ENCODE assay signal across 24 cellular contexts in the genomic region with DNA sequence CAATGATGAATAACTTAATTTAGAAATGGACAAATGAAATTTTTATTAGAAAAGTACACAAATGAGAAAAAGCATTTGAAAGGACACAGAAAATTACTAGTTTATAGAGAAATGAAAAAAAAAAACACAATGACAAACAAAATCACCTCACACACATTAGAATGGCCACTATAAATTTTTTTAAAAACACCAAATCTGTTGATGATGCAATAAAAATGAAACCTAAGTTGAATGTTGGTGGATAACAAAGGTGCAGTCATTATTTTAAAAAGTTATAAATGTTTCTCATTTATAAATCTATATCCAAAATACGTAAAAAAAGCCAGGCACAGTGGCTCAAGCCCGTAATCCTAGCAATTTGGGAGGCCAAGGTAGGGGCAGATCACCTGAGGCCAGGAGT. TPM values are rescaled to one million over a fixed set of nuclear protein-coding genes. Genes with fewer than 3 reads are reported as not detected.
DNase-seq lines count a peak whose midpoint lies in the region; ATAC-seq, FAIRE-seq and TF ChIP-seq lines count a peak whose summit lies in the region.
"Had no signal": no experiment of that assay in that cellular context is flagged by ENCODE, and none has a peak within 500 bp of the region (broad histone marks: within the 10 kb centered on the region; RNA-seq: fewer than 3 reads in every experiment).

No MANE protein-coding gene starts in this region.

- TF ChIP-seq POLR2A in HepG2 (IDR thresholded peaks at IDR 0.05; ENCODE audit: insufficient read depth in 1 of 2, low read depth in 2 of 2, low read length in 2 of 2) (no peak), right lobe of liver (IDR thresholded peaks at IDR 0.05) (no peak), thyroid gland (IDR thresholded peaks at IDR 0.05) (no peak)

- H3K56ac ChIP-seq in mesendoderm (ENCODE audit: low read length) = no peak overlapping the region

- H3K27me3 ChIP-seq in HepG2 (ENCODE audit: control insufficient read depth in 1 of 2, insufficient read depth in 2 of 2, low read length in 2 of 2) = no peaks in the 10 kb centered on the region
- H3K27me3 ChIP-seq in right lobe of liver = no peaks in the 10 kb centered on the region
- H3K27me3 ChIP-seq in adipocyte (replicated peaks; ENCODE audit: control insufficient read depth, insufficient read depth, low read length) = no peaks in the 10 kb centered on the region
- H3K27me3 ChIP-seq in endodermal cell (ENCODE audit: control insufficient read depth, insufficient read depth, low read length, poor library complexity, severe bottlenecking) = no peaks in the 10 kb centered on the region
- H3K27me3 ChIP-seq in mesendoderm (ENCODE audit: insufficient read depth, low read length, poor library complexity) = no peaks in the 10 kb centered on the region
- H3K27me3 ChIP-seq in thyroid gland = no peaks in the 10 kb centered on the region
- H3K27me3 ChIP-seq: BLaER1 treated with 17β-estradiol and CSF1 and Interleukin-3, amounts not matched to agents 10 nM and 100 nM had no signal

- no TSS peak for BruUV-seq in HepG2 (replicated peaks; lab: Mats Ljungman, UMichigan)

- H3K79me2 ChIP-seq in HepG2 (ENCODE audit: insufficient read depth, low read length) = no peaks in the 10 kb centered on the region
- no peaks in the 10 kb centered on the region for H3K79me2 ChIP-seq in mesendoderm (ENCODE audit: control insufficient read depth, insufficient read depth, low read length)

- H2BK5ac ChIP-seq in mesendoderm (ENCODE audit: low read length) = no peak overlapping the region

- TF ChIP-seq CTCF in HepG2 (CRISPR knock-in tag; IDR thresholded peaks at IDR 0.05) = no peak
- TF ChIP-seq CTCF in right lobe of liver (IDR thresholded peaks at IDR 0.05) = no peak
- TF ChIP-seq CTCF in endodermal cell (conservative IDR thresholded peaks at IDR 0.05) = no peak
- TF ChIP-seq CTCF in thyroid gland (IDR thresholded peaks at IDR 0.05) = no peak

- H3K9me3 ChIP-seq in HepG2 (ENCODE audit: low read length) (peaks cover 70% of the 10 kb centered on the region), right lobe of liver (peaks cover 0 to 38% (median 7%) of the 10 kb centered on the region in 4 donors), adipocyte (ENCODE audit: control insufficient read depth, low read length) (peaks cover 96% of the 10 kb centered on the region), endodermal cell (ENCODE audit: control insufficient read depth, low read length) (peaks cover 92% of the 10 kb centered on the region), thyroid gland (no peaks in the 10 kb centered on the region)
- H3K9me3 ChIP-seq: A549, Caco-2 had no signal

- H3K36me3 Mint-ChIP-seq in endodermal cell (ENCODE audit: low read depth) = peaks cover 84% of the 10 kb centered on the region

- in situ Hi-C loops in HepG2 (cut with HindIII; ENCODE audit: extremely low pct_ligation_motif_present, low pct_unique_long_range_greater_than_20kb) = no loop called here

- H4K5ac ChIP-seq in mesendoderm (ENCODE audit: low read length) = no peak overlapping the region

- no peak overlapping the region for H2BK15ac ChIP-seq in mesendoderm (replicated peaks; ENCODE audit: low read depth)

- H3K4me3 Mint-ChIP-seq in endodermal cell = no peak overlapping the region
- H3K4me3 Mint-ChIP-seq: B cell; CD4-positive, alpha-beta T cell; CD8-positive, alpha-beta T cell had no signal

- H2AFZ ChIP-seq in HepG2 (ENCODE audit: low read length) = no peak overlapping the region

- no peaks in the 10 kb centered on the region for H3K27me3 Mint-ChIP-seq in endodermal cell (ENCODE audit: insufficient read depth)
- H3K27me3 Mint-ChIP-seq: B cell; CD4-positive, alpha-beta T cell had no signal

- no peak for FAIRE-seq in HepG2 (lab: Jason Lieb, UNC)
- FAIRE-seq: A549, D721Med, GM12878, GM12892, GM18507 had no signal

- H3K27ac Mint-ChIP-seq in endodermal cell = no peak overlapping the region
- H3K27ac Mint-ChIP-seq: B cell; CD4-positive, alpha-beta T cell; CD8-positive, alpha-beta T cell had no signal

- no peak overlapping the region for H2BK120ac ChIP-seq in mesendoderm (ENCODE audit: low read depth, low read length)

- no peak overlapping the region for H2AK5ac ChIP-seq in mesendoderm (ENCODE audit: low read length)

- H3K23ac ChIP-seq in mesendoderm (ENCODE audit: low read length) = no peak overlapping the region

- WGBS in HepG2 (ENCODE audit: low lambda C conversion rate) = 67% methylated on average over 2 of the region's 2 CpGs
- 82% methylated on average over 2 of the region's 2 CpGs for WGBS in right lobe of liver (ENCODE audit: insufficient coverage, low coverage, low lambda C conversion rate, missing lambda C conversion rate)
- 93% methylated on average over 2 of the region's 2 CpGs; no CpG with 5 or more reads in 1 of the 2 experiments for WGBS in endodermal cell (ENCODE audit: insufficient coverage in 1 of 2, insufficient read length in 1 of 2), 2 experiments
- no CpG with 5 or more reads among the region's 2 CpGs for WGBS in mesendoderm (ENCODE audit: extremely low coverage, insufficient coverage, low lambda C conversion rate)
- 93 to 95% methylated on average over 2 of the region's 2 CpGs for WGBS in thyroid gland, 2 donors

- H3K9me3 Mint-ChIP-seq in endodermal cell = peaks cover 59% of the 10 kb centered on the region

- no peak for TF ChIP-seq EP300 in HepG2 (IDR thresholded peaks at IDR 0.05; ENCODE audit: low read depth in 2 of 2, low read length in 2 of 2)
- no peak for TF ChIP-seq EP300 in HepG2 (CRISPR knock-in tag; IDR thresholded peaks at IDR 0.05; ENCODE audit: borderline replicate concordance)

- H3K4me1 Mint-ChIP-seq in endodermal cell = peaks cover 2% of the 10 kb centered on the region
- H3K4me1 Mint-ChIP-seq: B cell had no signal

- DNase-seq in HepG2 (ENCODE audit: low spot score) = no peak
- no peak for DNase-seq in right lobe of liver
- DNase-seq in adipocyte (ENCODE audit: low read depth) = no peak
- no peak for DNase-seq in endodermal cell
- DNase-seq in mesendoderm = no peak
- no peak for DNase-seq in thyroid gland
- no peak for DNase-seq in left colon
- DNase-seq: AML-193; Caco-2; Calu3; CD4-positive, alpha-beta T cell; CD8-positive, alpha-beta T cell; DMS79 treated with DMSO at 0.1 percent for 48 hours; GF-D8 had no signal

- H3K27ac ChIP-seq in HepG2 (ENCODE audit: extremely low read length, insufficient read depth, low read length) (no peak overlapping the region), right lobe of liver (no peak overlapping the region), endodermal cell (ENCODE audit: low read depth, low read length) (no peak overlapping the region), mesendoderm (ENCODE audit: low read depth, low read length) (no peak overlapping the region), thyroid gland (no peak overlapping the region)
- H3K27ac ChIP-seq: 22Rv1; A549; BLaER1 treated with 17β-estradiol and CSF1 and Interleukin-3, amounts not matched to agents 10 nM and 100 nM; C4-2B had no signal

- 0 out of 6 replicates have a peak overlapping the region, but pooled peaks of 1 of the 3 experiments have one; percentile 7 for H3K4me3 ChIP-seq in HepG2 (replicated peaks in 1 of 3; ENCODE audit: insufficient read depth in 1 of 3, low read depth in 2 of 3, low read length in 3 of 3)
- H3K4me3 ChIP-seq in right lobe of liver = no peak overlapping the region
- peak overlapping the region; percentile 54 for H3K4me3 ChIP-seq in adipocyte (ENCODE audit: low read length)
- peak overlapping the region; percentile 54 for H3K4me3 ChIP-seq in endodermal cell (ENCODE audit: low read length)
- H3K4me3 ChIP-seq in mesendoderm (ENCODE audit: low read length) = no peak overlapping the region
- H3K4me3 ChIP-seq in thyroid gland (replicated peaks in 1 of 3) = no peak overlapping the region
- H3K4me3 ChIP-seq: A549; BLaER1 treated with 17β-estradiol and CSF1 and Interleukin-3, amounts not matched to agents 10 nM and 100 nM; GM12878 had no signal

- H3K4me2 ChIP-seq in HepG2 (ENCODE audit: low read depth, low read length) (no peak overlapping the region), mesendoderm (ENCODE audit: low read length) (no peak overlapping the region)
- H3K4me2 ChIP-seq: A549; BLaER1 treated with 17β-estradiol and CSF1 and Interleukin-3, amounts not matched to agents 10 nM and 100 nM had no signal

- H3K9ac ChIP-seq in HepG2 (ENCODE audit: insufficient read depth, low read depth, low read length) = no peak overlapping the region
- H3K9ac ChIP-seq in adipocyte (ENCODE audit: low read length) = no peak overlapping the region
- H3K9ac ChIP-seq in endodermal cell (ENCODE audit: extremely low read depth, low read length, poor library complexity, severe bottlenecking) = no peak overlapping the region
- H3K9ac ChIP-seq in mesendoderm (ENCODE audit: low read length) = no peak overlapping the region
- H3K9ac ChIP-seq: BLaER1 treated with 17β-estradiol and CSF1 and Interleukin-3, amounts not matched to agents 10 nM and 100 nM had no signal

- ATAC-seq in HepG2 (no peak), right lobe of liver (no peak), left colon (no peak), HG03025 (IDR thresholded peaks at IDR 0.05; ENCODE audit: low FRiP score, unreplicated experiment) (no peak)
- ATAC-seq: A549; CD8-positive, alpha-beta T cell; GM12878 had no signal

- POLR2A ChIA-PET in HepG2 (lab: Yijun Ruan, JAX) = no interaction called here

- no peak overlapping the region for H3K18ac ChIP-seq in mesendoderm (ENCODE audit: low read length)

- H4K8ac ChIP-seq in mesendoderm (ENCODE audit: low read depth, low read length) = peak overlapping the region; percentile 28

- H3K4me1 ChIP-seq in HepG2 (ENCODE audit: insufficient read depth, low read length) = no peaks in the 10 kb centered on the region
- H3K4me1 ChIP-seq in right lobe of liver = no peaks in the 10 kb centered on the region
- no peaks in the 10 kb centered on the region for H3K4me1 ChIP-seq in adipocyte (ENCODE audit: control insufficient read depth, insufficient read depth, low read length)
- H3K4me1 ChIP-seq in endodermal cell (ENCODE audit: control insufficient read depth, insufficient read depth, low read length) = no peaks in the 10 kb centered on the region
- H3K4me1 ChIP-seq in mesendoderm (ENCODE audit: control insufficient read depth, low read depth, low read length) = no peaks in the 10 kb centered on the region
- no peaks in the 10 kb centered on the region for H3K4me1 ChIP-seq in thyroid gland
- H3K4me1 ChIP-seq: A549; BLaER1 treated with 17β-estradiol and CSF1 and Interleukin-3, amounts not matched to agents 10 nM and 100 nM; Caco-2 had no signal

- TF ChIP-seq RAD21 in HepG2 (CRISPR knock-in tag; IDR thresholded peaks at IDR 0.05) = no peak

- no peaks in the 10 kb centered on the region for H4K20me1 ChIP-seq in HepG2 (ENCODE audit: insufficient read depth, low read length)
- H4K20me1 ChIP-seq: BLaER1 treated with 17β-estradiol and CSF1 and Interleukin-3, amounts not matched to agents 10 nM and 100 nM had no signal

- peaks cover 2% of the 10 kb centered on the region for H3K79me1 ChIP-seq in mesendoderm (ENCODE audit: low read length)

- CTCF ChIA-PET in HepG2 (lab: Yijun Ruan, JAX; ENCODE audit: low intra/inter-chr PET ratio, low total read pairs) = no interaction called here

- H3K36me3 ChIP-seq in HepG2 (replicated peaks in 1 of 2; ENCODE audit: control insufficient read depth in 1 of 2, insufficient read depth in 2 of 2, low read length in 2 of 2) (peaks cover 4 to 11% of the 10 kb centered on the region in 2 experiments; a peak in 3 of 5 replicates), right lobe of liver (peaks cover 0 to 23% (median 4%) of the 10 kb centered on the region in 4 donors), adipocyte (ENCODE audit: control insufficient read depth, insufficient read depth, low read length, severe bottlenecking) (peaks cover 86% of the 10 kb centered on the region), endodermal cell (ENCODE audit: control insufficient read depth, insufficient read depth, low read length) (peaks cover 93% of the 10 kb centered on the region), mesendoderm (ENCODE audit: control insufficient read depth, insufficient read depth, low read length) (no peaks in the 10 kb centered on the region), thyroid gland (peaks cover 12 to 17% of the 10 kb centered on the region in 2 donors)

- intact Hi-C loops in HepG2 (cut with micrococcal nuclease; ENCODE audit: unreplicated experiment) (no loop called here), right lobe of liver (cut with DNase I) (no loop called here), thyroid gland (cut with DNase I) (no loop called here), left colon (cut with DNase I, micrococcal nuclease) (no loop called here)

- H3K4ac ChIP-seq in mesendoderm (ENCODE audit: low read depth, low read length) = no peak overlapping the region

RNA-seq across cellular contexts. Expression of a gene that starts 20.8 kb away (rescaled TPM):
- total RNA-seq in HepG2 (2016; rRNA removed; fragmentation: Illumina TruSeq; extraction: Trizol) (4.1 and 4.9 TPM in 2 replicates), right lobe of liver (1 to 10 TPM; 2.1 to 4.9 (median 3.0) TPM), endodermal cell (10 to 100 TPM; 29.6 to 40.5 TPM), thyroid gland (10 to 100 TPM; 31.1 to 50.7 (median 45.0) TPM), left colon (1 to 10 TPM; 2.2 to 3.1 TPM)
- 0.71 and 0.88 TPM in 2 replicates for total RNA-seq in HepG2 (2016; cell fraction: cytosol; rRNA removed; fragmentation: Illumina TruSeq; extraction: Trizol; ENCODE audit: low read depth)
- 3.9 and 5.5 TPM in 2 replicates for total RNA-seq in HepG2 (2016; cell fraction: insoluble cytoplasmic fraction; rRNA removed; fragmentation: Illumina TruSeq; extraction: Trizol)
- 1.7 and 1.8 TPM in 2 replicates for total RNA-seq in HepG2 (2016; cell fraction: membrane; rRNA removed; fragmentation: Illumina TruSeq; extraction: Trizol)
- 4.8 and 5.6 TPM in 2 replicates for total RNA-seq in HepG2 (2016; cell fraction: nucleus; rRNA removed; fragmentation: Illumina TruSeq; extraction: Trizol)
- polyA plus RNA-seq in HepG2 (2011; rRNA removed) = 3.5 and 3.6 TPM in 2 replicates
- polyA plus RNA-seq in HepG2 (2011; cell fraction: cytosol; rRNA removed) = 1.7 and 3.2 TPM in 2 replicates
- polyA plus RNA-seq in HepG2 (2011; cell fraction: nucleus; rRNA removed) = 1.6 and 2.1 TPM in 2 replicates
- polyA plus RNA-seq in HepG2 (2012) = 3.1 and 3.7 TPM in 2 replicates
- 0.47 and 0.74 TPM in 2 replicates for polyA plus RNA-seq in HepG2 (2016; cell fraction: cytosol; fragmentation: Illumina TruSeq; extraction: Trizol; ENCODE audit: low read depth)
- 3.3 and 4.2 TPM in 2 replicates for polyA plus RNA-seq in HepG2 (2016; cell fraction: insoluble cytoplasmic fraction; fragmentation: Illumina TruSeq; extraction: Trizol; ENCODE audit: low read depth)
- polyA plus RNA-seq in HepG2 (2016; cell fraction: membrane; fragmentation: Illumina TruSeq; extraction: Trizol; ENCODE audit: low read depth) = 0.85 and 1.1 TPM in 2 replicates
- 2.0 and 3.0 TPM in 2 replicates for polyA plus RNA-seq in HepG2 (2016; cell fraction: nucleus; fragmentation: Illumina TruSeq; extraction: Trizol; ENCODE audit: insufficient read depth, low read depth)
- 1.8 TPM in 1 of 2 replicates, not detected in the other for polyA minus RNA-seq in HepG2 (2011; rRNA and poly(A)+ RNA removed; ENCODE audit: low replicate concordance)
- 3.9 and 4.8 TPM in 2 replicates for polyA minus RNA-seq in HepG2 (2011; cell fraction: cytosol; rRNA and poly(A)+ RNA removed)
- 9.4 and 14.2 TPM in 2 replicates for polyA minus RNA-seq in HepG2 (2011; cell fraction: nucleus; rRNA and poly(A)+ RNA removed)
- polyA plus RNA-seq in endodermal cell (2013, experiment 1 of 2) = 13.6 TPM
- 16.2 TPM for polyA plus RNA-seq in endodermal cell (2013, experiment 2 of 2)
- 10.4 TPM for polyA plus RNA-seq in mesendoderm (2013, experiment 1 of 2)
- polyA plus RNA-seq in mesendoderm (2013, experiment 2 of 2) = 11.2 TPM
- total RNA-seq: Caco-2, Calu3 had no signal
- polyA plus RNA-seq: A549 had no signal

Comparison
In these comparisons a context has a peak if more than half of its experiments do, and no peak if none do; other contexts are left out.
1. H3K4me3 ChIP-seq: peak in adipocyte (single experiment) and endodermal cell (single experiment); none in right lobe of liver (0 of 3), mesendoderm (single experiment) and thyroid gland (0 of 3).